14 cellular contexts compared by ENCODE assay signal in genomic region chr7:28165971-28166955, GRCh38. TPM values are rescaled to one million over a fixed set of nuclear protein-coding genes. Genes with fewer than 3 reads are reported as not detected.
DNase-seq lines count a peak whose midpoint lies in the region; ATAC-seq, FAIRE-seq and TF ChIP-seq lines count a peak whose summit lies in the region.
"Had no signal": no experiment of that assay in that cellular context is flagged by ENCODE, and none has a peak within 500 bp of the region (broad histone marks: within the 10 kb centered on the region; RNA-seq: fewer than 3 reads in every experiment).

No MANE protein-coding gene starts in this region.

- no peaks in the 10 kb centered on the region for H3K79me1 ChIP-seq in trophoblast cell (ENCODE audit: low read length)

- no peaks in the 10 kb centered on the region for H3K27me3 Mint-ChIP-seq in CD8-positive, alpha-beta T cell (ENCODE audit: low read depth)
- H3K27me3 Mint-ChIP-seq: stimulated activated naive CD8-positive, alpha-beta T cell treated with anti-CD3 and anti-CD28 coated beads, Interleukin-15, Interleukin-2, amounts not matched to agents 100 ng/mL and 50 ng/mL, for 24 hours had no signal

- 0% methylated on average over 4 of the region's 4 CpGs for WGBS in K562 (ENCODE audit: insufficient coverage, low coverage, missing lambda C conversion rate)
- 100% methylated on average over 1 of the region's 4 CpGs for WGBS in trophoblast cell (ENCODE audit: extremely low coverage, insufficient coverage, insufficient read length)

- no peaks in the 10 kb centered on the region for H3K27me3 ChIP-seq in BLaER1 treated with 17β-estradiol and CSF1 and Interleukin-3, amounts not matched to agents 10 nM and 100 nM
- peaks cover 7 to 8% of the 10 kb centered on the region in 2 experiments; a peak in 3 of 5 replicates for H3K27me3 ChIP-seq in K562 (ENCODE audit: control insufficient read depth in 2 of 2, insufficient read depth in 2 of 2, low read length in 2 of 2)
- H3K27me3 ChIP-seq in trophoblast cell (ENCODE audit: insufficient read depth, low read length): no peaks in the 10 kb centered on the region
- no peaks in the 10 kb centered on the region for H3K27me3 ChIP-seq in CD8-positive, alpha-beta T cell (ENCODE audit: insufficient read depth, low read length)

- peak overlapping the region in 2 of 11 experiments; percentile 5 to 24; a peak in 1 of 22 replicates for H3K9ac ChIP-seq in BLaER1 treated with 17β-estradiol and CSF1 and Interleukin-3, amounts not matched to agents 10 nM and 100 nM
- no peak overlapping the region for H3K9ac ChIP-seq in K562 (ENCODE audit: insufficient read depth in 1 of 2, low read depth in 2 of 2, low read length in 2 of 2)
- H3K9ac ChIP-seq in trophoblast cell (ENCODE audit: low read length): no peak overlapping the region

- in situ Hi-C loops in K562 (cut with MboI): no loop called here

- H3K14ac ChIP-seq in trophoblast cell (ENCODE audit: low read length): no peak overlapping the region

- H4K91ac ChIP-seq in trophoblast cell (ENCODE audit: low read depth, low read length): no peak overlapping the region

- no peaks in the 10 kb centered on the region for H3K9me3 ChIP-seq in BLaER1 treated with 17β-estradiol and CSF1 and Interleukin-3, amounts not matched to agents 10 nM and 100 nM (replicated peaks in 1 of 11)
- no peaks in the 10 kb centered on the region for H3K9me3 ChIP-seq in K562 (replicated peaks; ENCODE audit: control insufficient read depth, insufficient read depth, low read depth, low read length)
- H3K9me3 ChIP-seq in trophoblast cell (ENCODE audit: insufficient read depth, low read depth, low read length): no peaks in the 10 kb centered on the region
- H3K9me3 ChIP-seq in CD8-positive, alpha-beta T cell (ENCODE audit: low read length): no peaks in the 10 kb centered on the region

- peaks cover 0 to 42% (median 0%) of the 10 kb centered on the region in 11 experiments; a peak in 7 of 22 replicates for H4K20me1 ChIP-seq in BLaER1 treated with 17β-estradiol and CSF1 and Interleukin-3, amounts not matched to agents 10 nM and 100 nM
- H4K20me1 ChIP-seq in K562 (replicated peaks; ENCODE audit: control insufficient read depth, insufficient read depth, low read length): no peaks in the 10 kb centered on the region

- TF ChIP-seq POLR2A in K562 (conservative IDR thresholded peaks at IDR 0.05): no peak

- TF ChIP-seq RAD21 in K562 (CRISPR knock-in tag; conservative IDR thresholded peaks at IDR 0.05 in 1 of 2, IDR thresholded peaks at IDR 0.05 in 1 of 2): no peak

- intact Hi-C loops in K562 (cut with micrococcal nuclease): no loop called here
- intact Hi-C loops in CD8-positive, alpha-beta T cell (cut with DNase I, micrococcal nuclease): no loop called here

- H4K12ac ChIP-seq in trophoblast cell (ENCODE audit: low read depth, low read length): no peak overlapping the region

- H3K4ac ChIP-seq in trophoblast cell (ENCODE audit: low read depth, low read length): no peak overlapping the region

- POLR2A ChIA-PET in K562 (lab: Yijun Ruan, JAX): no interaction called here
- POLR2A ChIA-PET in CD8-positive, alpha-beta T cell (lab: Charles Lee): no interaction called here

- no peak for TF ChIP-seq CTCF in K562 (IDR thresholded peaks at IDR 0.05 in 2 of 3, conservative IDR thresholded peaks at IDR 0.05 in 1 of 3; ENCODE audit: insufficient read depth in 2 of 3, low read depth in 1 of 3, low read length in 3 of 3)
- TF ChIP-seq CTCF in CD8-positive, alpha-beta T cell (IDR thresholded peaks at IDR 0.05): no peak

- DNase-seq in LHCN-M2 (ENCODE audit: low read depth) (peak; percentile 84), K562 (ENCODE audit: extremely low read depth in 1 of 4, low spot score in 3 of 4) (no peak), non-pigmented ciliary epithelial cell (ENCODE audit: low read depth) (peak; percentile 72), iPS-NIHi11 (ENCODE audit: low spot score) (no peak), trophoblast cell (no peak)
- no peak for DNase-seq in CD8-positive, alpha-beta T cell
- DNase-seq: activated CD4-positive, alpha-beta T cell treated with anti-CD3 and anti-CD28 coated beads, Interleukin-2, amount 50 U/mL, for 1 hour; activated naive CD4-positive, alpha-beta T cell; DMS 273 treated with DMSO at 0.1 percent for 48 hours; NCI-H2171; Right ventricle myocardium superior had no signal

- no peak overlapping the region for H3K27ac Mint-ChIP-seq in CD8-positive, alpha-beta T cell

- H2BK5ac ChIP-seq in trophoblast cell (ENCODE audit: low read depth, low read length, poor library complexity): no peak overlapping the region

- H3K4me1 ChIP-seq in BLaER1 treated with 17β-estradiol and CSF1 and Interleukin-3, amounts not matched to agents 10 nM and 100 nM: peaks cover 45 to 77% (median 65%) of the 10 kb centered on the region in 10 experiments
- H3K4me1 ChIP-seq in K562 (replicated peaks in 1 of 2; ENCODE audit: control insufficient read depth in 2 of 2, insufficient read depth in 2 of 2, low read length in 2 of 2) (no peaks in the 10 kb centered on the region), trophoblast cell (ENCODE audit: control insufficient read depth in 1 of 2, insufficient read depth in 2 of 2, low read length in 2 of 2) (no peaks in the 10 kb centered on the region)
- no peaks in the 10 kb centered on the region for H3K4me1 ChIP-seq in CD8-positive, alpha-beta T cell (ENCODE audit: insufficient read depth, low read length)

- no TSS peak for BruUV-seq in K562 (replicated peaks; lab: Mats Ljungman, UMichigan)

- peak overlapping the region; percentile 45 to 79 (median 64); a peak in 19 of 22 replicates for H3K4me2 ChIP-seq in BLaER1 treated with 17β-estradiol and CSF1 and Interleukin-3, amounts not matched to agents 10 nM and 100 nM
- H3K4me2 ChIP-seq in K562 (ENCODE audit: insufficient read depth, low read length) (no peak overlapping the region), trophoblast cell (ENCODE audit: low read length) (no peak overlapping the region)

- H3K9me3 Mint-ChIP-seq in CD8-positive, alpha-beta T cell: no peaks in the 10 kb centered on the region
- H3K9me3 Mint-ChIP-seq: stimulated activated naive CD8-positive, alpha-beta T cell treated with anti-CD3 and anti-CD28 coated beads, Interleukin-15, Interleukin-2, amounts not matched to agents 100 ng/mL and 50 ng/mL, for 24 hours had no signal

- no peak overlapping the region for H4K8ac ChIP-seq in trophoblast cell (ENCODE audit: low read depth, low read length)

- FAIRE-seq in K562 (lab: Jason Lieb, UNC): no peak

- no peak overlapping the region for H3K23ac ChIP-seq in trophoblast cell (ENCODE audit: low read length)

- no peak overlapping the region for H3K4me3 Mint-ChIP-seq in CD8-positive, alpha-beta T cell
- H3K4me3 Mint-ChIP-seq: stimulated activated naive CD8-positive, alpha-beta T cell treated with anti-CD3 and anti-CD28 coated beads, Interleukin-15, Interleukin-2, amounts not matched to agents 100 ng/mL and 50 ng/mL, for 24 hours had no signal

- H2BK120ac ChIP-seq in trophoblast cell (ENCODE audit: insufficient read depth, low read length, poor library complexity): no peak overlapping the region

- CTCF ChIA-PET in K562 (lab: Yijun Ruan, JAX; ENCODE audit: low intra/inter-chr PET ratio): no interaction called here
- CTCF ChIA-PET in CD8-positive, alpha-beta T cell (lab: Charles Lee): interaction anchor here (1.2 kb wide), 1 partner anchor 15 kb away, joined by 4 read pairs; no protein-coding TSS in a partner anchor

- no peak overlapping the region for H2BK12ac ChIP-seq in trophoblast cell (ENCODE audit: low read length)

- TF ChIP-seq EP300 in K562 (IDR thresholded peaks at IDR 0.05; ENCODE audit: low read length): no peak

- H3K27ac ChIP-seq in BLaER1 treated with 17β-estradiol and CSF1 and Interleukin-3, amounts not matched to agents 10 nM and 100 nM: peak overlapping the region in 8 of 11 experiments; percentile 9 to 69 (median 45); a peak in 12 of 22 replicates
- H3K27ac ChIP-seq in K562 (ENCODE audit: extremely low read depth, low read depth, low read length): no peak overlapping the region
- no peak overlapping the region for H3K27ac ChIP-seq in trophoblast cell (ENCODE audit: low read depth, low read length)
- H3K27ac ChIP-seq in CD8-positive, alpha-beta T cell (ENCODE audit: low read depth, low read length): no peak overlapping the region

- H2AFZ ChIP-seq in K562 (ENCODE audit: low read depth, low read length): no peak overlapping the region
- no peak overlapping the region for H2AFZ ChIP-seq in trophoblast cell (ENCODE audit: insufficient read depth, low read length, poor library complexity)

- peaks cover 0 to 38% (median 0%) of the 10 kb centered on the region in 11 experiments; a peak in 5 of 22 replicates for H3K36me3 ChIP-seq in BLaER1 treated with 17β-estradiol and CSF1 and Interleukin-3, amounts not matched to agents 10 nM and 100 nM
- H3K36me3 ChIP-seq in K562 (ENCODE audit: control insufficient read depth, insufficient read depth, low read length) (no peaks in the 10 kb centered on the region), trophoblast cell (ENCODE audit: control insufficient read depth in 1 of 2, insufficient read depth in 2 of 2, low read length in 2 of 2) (no peaks in the 10 kb centered on the region)
- H3K36me3 ChIP-seq in CD8-positive, alpha-beta T cell (ENCODE audit: insufficient read depth, low read length): no peaks in the 10 kb centered on the region

- H3K36me3 Mint-ChIP-seq in CD8-positive, alpha-beta T cell: no peaks in the 10 kb centered on the region

- no peak overlapping the region for H2AK5ac ChIP-seq in trophoblast cell (ENCODE audit: low read length)

- ATAC-seq in K562: no peak
- ATAC-seq in HG03025 (IDR thresholded peaks at IDR 0.05; ENCODE audit: low FRiP score, unreplicated experiment): no peak
- no peak for ATAC-seq in CD8-positive, alpha-beta T cell

- no peak overlapping the region for H3K4me3 ChIP-seq in BLaER1 treated with 17β-estradiol and CSF1 and Interleukin-3, amounts not matched to agents 10 nM and 100 nM
- H3K4me3 ChIP-seq in K562 (no peak overlapping the region), trophoblast cell (ENCODE audit: low read depth, low read length) (no peak overlapping the region)
- no peak overlapping the region for H3K4me3 ChIP-seq in CD8-positive, alpha-beta T cell (ENCODE audit: low read depth, low read length)

- no peaks in the 10 kb centered on the region for H3K9me1 ChIP-seq in K562 (ENCODE audit: control insufficient read depth, insufficient read depth, low read length)

- no peaks in the 10 kb centered on the region for H3K79me2 ChIP-seq in K562 (ENCODE audit: control insufficient read depth, insufficient read depth, low read length)
- H3K79me2 ChIP-seq in trophoblast cell (ENCODE audit: control insufficient read depth, insufficient read depth, low read length, poor library complexity): no peaks in the 10 kb centered on the region

- peaks cover 4% of the 10 kb centered on the region for H3K4me1 Mint-ChIP-seq in CD8-positive, alpha-beta T cell (ENCODE audit: low read depth)

- no peak overlapping the region for H3K18ac ChIP-seq in trophoblast cell (ENCODE audit: low read length)

RNA-seq across cellular contexts. Expression of gene JAZF1, which starts 14.3 kb away (rescaled TPM):
- 4.4 and 5.6 TPM in 2 replicates for total RNA-seq in LHCN-M2 (2014; rRNA removed)
- polyA plus RNA-seq in LHCN-M2 (2012): 9.7 TPM
- 0.23 and 0.30 TPM in 2 replicates for total RNA-seq in K562 (2011; cell fraction: chromatin; rRNA removed; ENCODE audit: low replicate concordance)
- 0.13 TPM in 1 of 2 replicates, not detected in the other for total RNA-seq in K562 (2011; cell fraction: nucleolus; rRNA removed)
- total RNA-seq in K562 (2011; cell fraction: nucleoplasm; rRNA removed): 0.22 and 0.69 TPM in 2 replicates
- total RNA-seq in K562 (2014; rRNA removed): 0.04 TPM in 1 of 2 replicates, not detected in the other
- 0.19 TPM in 1 of 2 replicates, not detected in the other for total RNA-seq in K562 (2014; rRNA removed; fragmentation: Illumina TruSeq; extraction: Trizol)
- total RNA-seq in K562 (2015; rRNA removed; fragmentation: Illumina TruSeq; extraction: Trizol): 0.04 TPM in 1 of 2 replicates, not detected in the other
- 0.20 and 0.64 TPM in 2 replicates for total RNA-seq in K562 (2021)
- polyA plus RNA-seq in K562 (2011; rRNA removed): 0.06 and 0.11 TPM in 2 replicates
- 0.09 TPM in 1 of 2 replicates, not detected in the other for polyA plus RNA-seq in K562 (2011; cell fraction: cytosol; rRNA removed)
- 0.08 and 0.40 TPM in 2 replicates for polyA plus RNA-seq in K562 (2011; cell fraction: nucleus; rRNA removed)
- 0.23 and 0.46 TPM in 2 replicates for polyA plus RNA-seq in K562 (2012)
- polyA plus RNA-seq in K562 (2014; fragmentation: Illumina TruSeq; extraction: Trizol): 0.19 and 0.24 TPM in 2 replicates
- polyA plus RNA-seq in K562 (2014; fragmentation: Nextera tagmentation; extraction: Ambion mirVana): under 1 TPM; 0.08 to 0.13 TPM
- polyA plus RNA-seq in K562 (2014; rRNA removed): not detected in 2 replicates
- polyA minus RNA-seq in K562 (2011; rRNA and poly(A)+ RNA removed): 0.09 TPM in 1 of 2 replicates, not detected in the other
- not detected in 2 replicates for polyA minus RNA-seq in K562 (2011; cell fraction: cytosol; rRNA and poly(A)+ RNA removed)
- polyA minus RNA-seq in K562 (2011; cell fraction: nucleus; rRNA and poly(A)+ RNA removed): 0.22 and 0.27 TPM in 2 replicates
- polyA plus RNA-seq in trophoblast cell (2013): 1.8 and 2.1 TPM in 2 replicates
- total RNA-seq in CD8-positive, alpha-beta T cell: 1 to 10 TPM; 6.0 to 6.1 TPM

Comparison
In these comparisons a context has a peak if more than half of its experiments do, and no peak if none do; other contexts are left out.
1. H3K27ac ChIP-seq: peak in BLaER1 treated with 17β-estradiol and CSF1 and Interleukin-3, amounts not matched to agents 10 nM and 100 nM (8 of 11); none in K562 (single experiment), trophoblast cell (single experiment) and CD8-positive, alpha-beta T cell (single experiment).
2. H3K4me2 ChIP-seq: peak in BLaER1 treated with 17β-estradiol and CSF1 and Interleukin-3, amounts not matched to agents 10 nM and 100 nM (11 of 11); none in K562 (single experiment) and trophoblast cell (single experiment).
3. DNase-seq: peak in LHCN-M2 (single experiment) and non-pigmented ciliary epithelial cell (single experiment); none in K562 (0 of 4), iPS-NIHi11 (single experiment), trophoblast cell (0 of 2) and CD8-positive, alpha-beta T cell (0 of 7).